Comparison of ENCODE assay signal across 8 cellular contexts in the genomic region with DNA sequence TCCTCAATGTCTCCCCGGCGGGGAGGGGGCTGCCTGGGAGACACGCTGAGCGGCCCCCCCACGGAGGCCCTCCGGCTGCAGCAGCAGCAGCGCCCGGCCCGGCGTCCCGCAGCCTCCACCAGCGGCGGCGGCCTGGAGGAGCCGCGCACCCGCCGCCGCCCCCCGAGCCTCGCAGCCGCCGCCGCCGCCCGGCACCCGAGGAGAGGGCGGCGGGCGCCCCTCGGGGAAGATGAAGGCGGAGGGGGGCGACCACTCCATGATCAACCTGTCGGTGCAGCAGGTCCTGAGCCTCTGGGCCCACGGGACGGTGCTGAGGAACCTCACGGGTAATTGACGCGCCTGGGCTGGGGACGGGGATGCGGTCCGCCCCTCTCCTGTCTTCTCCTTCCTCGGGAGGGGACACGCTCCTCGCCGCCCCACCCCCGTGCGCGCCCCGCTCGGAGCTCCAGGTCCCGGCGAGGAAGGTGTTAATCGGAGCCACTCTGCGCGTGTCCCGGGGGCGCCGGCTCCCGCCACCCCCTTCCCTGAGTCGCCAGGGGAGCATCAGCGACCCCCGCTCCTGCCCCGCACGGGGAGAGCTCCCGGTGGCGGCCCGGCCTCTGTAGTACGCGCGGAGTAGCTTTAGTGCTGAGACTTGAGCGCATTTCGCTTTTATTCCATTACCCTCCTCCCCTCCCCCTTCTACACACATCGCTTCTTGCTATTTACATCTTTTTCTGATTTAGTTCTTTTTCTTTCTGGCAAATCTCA.
DNase-seq lines count a peak whose midpoint lies in the region; ATAC-seq lines count a peak whose summit lies in the region.

No MANE protein-coding gene starts in this region.

- peak; percentile 15 for ATAC-seq in GM21737 (IDR thresholded peaks at IDR 0.05; ENCODE audit: unreplicated experiment)
- ATAC-seq in memory B cell (ENCODE audit: low read depth): peak; percentile 13
- peak; percentile 14 to 17 for ATAC-seq in stimulated activated naive B cell treated with anti-CD40 and anti-IgM and Interleukin-4, amounts not matched to agents 10 μg/mL and 1 μg/mL and 100 μg/mL, for 72 hours (replicated peaks)
- no peak for ATAC-seq in GM18520 (IDR thresholded peaks at IDR 0.05; ENCODE audit: unreplicated experiment)

- H3K4me3 Mint-ChIP-seq in memory B cell: peak overlapping the region; percentile 91
- peak overlapping the region; percentile 86 to 87 for H3K4me3 Mint-ChIP-seq in stimulated activated naive B cell treated with anti-CD40 and anti-IgM and Interleukin-4, amounts not matched to agents 10 μg/mL and 1 μg/mL and 100 μg/mL, for 72 hours

- peaks cover 11% of the 10 kb centered on the region for H3K4me1 Mint-ChIP-seq in memory B cell
- H3K4me1 Mint-ChIP-seq in stimulated activated naive B cell treated with anti-CD40 and anti-IgM and Interleukin-4, amounts not matched to agents 10 μg/mL and 1 μg/mL and 100 μg/mL, for 72 hours: peaks cover 4 to 10% of the 10 kb centered on the region in 2 donors

- no peaks in the 10 kb centered on the region for H3K9me3 Mint-ChIP-seq in memory B cell
- no peaks in the 10 kb centered on the region for H3K9me3 Mint-ChIP-seq in stimulated activated naive B cell treated with anti-CD40 and anti-IgM and Interleukin-4, amounts not matched to agents 10 μg/mL and 1 μg/mL and 100 μg/mL, for 72 hours

- peaks cover 1% of the 10 kb centered on the region for H3K27me3 Mint-ChIP-seq in memory B cell
- peaks cover 8% of the 10 kb centered on the region in 2 donors for H3K27me3 Mint-ChIP-seq in stimulated activated naive B cell treated with anti-CD40 and anti-IgM and Interleukin-4, amounts not matched to agents 10 μg/mL and 1 μg/mL and 100 μg/mL, for 72 hours

- H3K27ac Mint-ChIP-seq in memory B cell: peak overlapping the region; percentile 85
- peak overlapping the region; percentile 87 for H3K27ac Mint-ChIP-seq in stimulated activated naive B cell treated with anti-CD40 and anti-IgM and Interleukin-4, amounts not matched to agents 10 μg/mL and 1 μg/mL and 100 μg/mL, for 72 hours

- H3K36me3 Mint-ChIP-seq in memory B cell: no peaks in the 10 kb centered on the region
- no peaks in the 10 kb centered on the region for H3K36me3 Mint-ChIP-seq in stimulated activated naive B cell treated with anti-CD40 and anti-IgM and Interleukin-4, amounts not matched to agents 10 μg/mL and 1 μg/mL and 100 μg/mL, for 72 hours

- peak; percentile 54 to 56 for DNase-seq in Kasumi-1 (lab: John Stamatoyannopoulos, UW)
- DNase-seq in activated CD4-positive, alpha-beta T cell treated with anti-CD3 and anti-CD28 coated beads, Interleukin-2, amount 50 U/mL, for 4 hours: peak; percentile 11 to 12
- DNase-seq in effector CD4-positive, alpha-beta T cell: peak; percentile 7
- DNase-seq in memory B cell (ENCODE audit: low spot score in 2 of 2): peak; percentile 11 to 45
- DNase-seq in stimulated activated naive B cell treated with anti-CD40 and anti-IgM and Interleukin-4, amounts not matched to agents 10 μg/mL and 1 μg/mL and 100 μg/mL, for 72 hours: peak; percentile 9

- H3K4me3 ChIP-seq in GM08714 (ENCODE audit: low read length): peak overlapping the region; percentile 84
